Comparison of ENCODE assay signal across 5 cellular contexts in genomic region chr5:17594255-17594654, GRCh38. TPM values are rescaled to one million over a fixed set of nuclear protein-coding genes. Genes with fewer than 3 reads are reported as not detected.
"Had no signal": no experiment of that assay in that cellular context is flagged by ENCODE, and none has a peak within 500 bp of the region (broad histone marks: within the 10 kb centered on the region; RNA-seq: fewer than 3 reads in every experiment).

Gene TAF11L9 (minus strand): TSS chr5:17594394.

RNA-seq across cellular contexts. Expression of gene TAF11L9, which starts in this region (rescaled TPM):
- total RNA-seq: GM23338, H1, H9, HT-29, IMR-90 had no signal
